ENCODE assay signal across 8 cellular contexts in the genomic region with DNA sequence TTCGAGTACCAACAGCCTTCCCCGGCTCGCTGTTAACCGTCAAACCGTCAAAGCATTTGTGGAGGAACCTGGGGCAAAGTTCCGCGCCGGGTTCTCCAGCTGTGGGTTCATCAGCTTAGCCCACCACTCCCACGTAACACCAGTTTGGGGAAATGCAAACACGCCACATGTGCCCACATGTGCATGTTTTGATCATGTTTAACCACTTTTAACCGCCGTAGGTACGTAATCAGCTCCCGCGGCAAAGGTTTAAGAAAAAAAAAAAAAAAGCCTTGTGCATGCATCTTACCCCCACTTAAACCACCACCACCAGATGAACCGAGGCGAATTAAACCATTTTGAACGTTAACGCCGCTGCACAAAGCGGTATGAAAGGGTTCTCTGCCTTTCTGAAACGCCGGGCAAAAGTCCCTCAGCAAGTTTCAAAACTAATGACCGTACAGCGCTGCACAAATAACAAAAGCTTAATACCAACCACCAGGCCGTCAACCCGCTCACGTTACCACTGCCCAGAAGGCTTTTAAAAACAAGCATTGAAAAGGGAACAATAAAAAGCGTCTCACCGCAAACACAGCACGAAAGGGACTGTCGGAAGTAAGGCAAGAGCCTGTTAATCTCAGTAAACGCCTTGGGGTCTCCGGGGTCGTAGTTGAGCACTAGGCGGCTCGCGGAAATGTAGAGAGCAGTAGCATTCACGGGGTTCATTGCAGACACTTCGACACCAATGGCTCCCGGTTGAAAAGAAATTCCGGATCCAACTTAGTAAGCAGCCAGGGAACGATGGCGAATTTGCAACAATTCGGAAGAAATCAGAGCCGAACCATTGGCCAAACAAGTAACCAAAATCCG. TPM values are rescaled to one million over a fixed set of nuclear protein-coding genes. Genes with fewer than 3 reads are reported as not detected.
A peak's percentile ranks its signal among the peaks of the same experiment; 100 is the strongest.
DNase-seq lines count a peak whose midpoint lies in the region; ATAC-seq and TF ChIP-seq lines count a peak whose summit lies in the region.

No MANE protein-coding gene starts in this region.

- peaks cover 11% of the 10 kb centered on the region for H3K36me3 Mint-ChIP-seq in nephron (ENCODE audit: low read depth)

- 0% methylated on average over 47 of the region's 47 CpGs for WGBS in esophagus, 2 donors

- H3K27me3 Mint-ChIP-seq in nephron (ENCODE audit: low read depth): no peaks in the 10 kb centered on the region

- no peaks in the 10 kb centered on the region for H3K27me3 ChIP-seq in esophagus (ENCODE audit: control insufficient read depth in 1 of 2, insufficient read depth in 2 of 2, low read length in 2 of 2)

- H3K4me3 Mint-ChIP-seq in nephron: peak overlapping the region; percentile 95 to 97 (median 95)

- DNase-seq in NCI-H69 (lab: John Stamatoyannopoulos, UW): peak; percentile 51
- peak; percentile 42 for DNase-seq in activated T-cell treated with anti-CD3 and anti-CD28 coated beads for 1 hour (ENCODE audit: low read depth)
- peak; percentile 39 for DNase-seq in superior temporal gyrus (ENCODE audit: extremely low spot score)
- DNase-seq in cerebellum (ENCODE audit: low spot score): no peak

- H3K9ac ChIP-seq in ES-I3 (ENCODE audit: low read depth, low read length): peak overlapping the region; percentile 98

- peak overlapping the region; percentile 94 to 100 (median 97) for H3K27ac Mint-ChIP-seq in nephron

- H3K9me3 ChIP-seq in ES-I3 (ENCODE audit: control insufficient read depth, insufficient read depth, low read length) (no peaks in the 10 kb centered on the region), esophagus (ENCODE audit: control insufficient read depth in 2 of 2, insufficient read depth in 1 of 2, low read depth in 1 of 2, low read length in 1 of 2) (no peaks in the 10 kb centered on the region)

- peak overlapping the region; percentile 93 to 99 for H3K4me3 ChIP-seq in esophagus (ENCODE audit: low read depth in 1 of 2, low read length in 2 of 2)

- H3K4me1 ChIP-seq in ES-I3 (ENCODE audit: insufficient read depth, low read length) (no peaks in the 10 kb centered on the region; the same call in 1 of the 2 replicates), esophagus (ENCODE audit: control insufficient read depth in 2 of 2, insufficient read depth in 2 of 2, low read length in 1 of 2) (no peaks in the 10 kb centered on the region)

- no peaks in the 10 kb centered on the region for H3K9me3 Mint-ChIP-seq in nephron

- ATAC-seq in GM21447 (IDR thresholded peaks at IDR 0.05; ENCODE audit: unreplicated experiment): no peak

- H3K36me3 ChIP-seq in ES-I3 (ENCODE audit: insufficient read depth, low read length) (no peaks in the 10 kb centered on the region), esophagus (ENCODE audit: control insufficient read depth in 2 of 2, insufficient read depth in 2 of 2, low read length in 1 of 2) (no peaks in the 10 kb centered on the region)

- H3K4me1 Mint-ChIP-seq in nephron: peaks cover 44% of the 10 kb centered on the region

- no peak for TF ChIP-seq CTCF in nephron (IDR thresholded peaks at IDR 0.05; ENCODE audit: unreplicated experiment in 3 of 3)

- peak overlapping the region; percentile 98 to 100 for H3K27ac ChIP-seq in esophagus (ENCODE audit: low read depth in 2 of 2, low read length in 1 of 2)

RNA-seq across cellular contexts. Expression of gene MSL2, which starts 1.5 kb away (rescaled TPM):
- polyA plus RNA-seq in esophagus: 1 to 10 TPM; 3.1 to 4.7 TPM
- 36.3 TPM for total RNA-seq in cerebellum

RNA-seq across cellular contexts. Expression of gene PCCB, which starts 55.5 kb away (rescaled TPM):
- polyA plus RNA-seq in esophagus: 10 to 100 TPM; 16.3 to 30.2 TPM
- total RNA-seq in cerebellum: 31.8 TPM
